ENCODE assay signal across 13 cellular contexts in genomic region chr9:14156046-14156445, GRCh38.
DNase-seq lines count a peak whose midpoint lies in the region; ATAC-seq and TF ChIP-seq lines count a peak whose summit lies in the region.
"Had no signal": no experiment of that assay in that cellular context is flagged by ENCODE, and none has a peak within 500 bp of the region (broad histone marks: within the 10 kb centered on the region; RNA-seq: fewer than 3 reads in every experiment).

No MANE protein-coding gene starts in this region.

- H3K9me3 ChIP-seq in lower lobe of right lung: no peaks in the 10 kb centered on the region
- H3K9me3 ChIP-seq: psoas muscle, transverse colon had no signal

- H3F3A ChIP-seq in GM23338 (replicated peaks; ENCODE audit: low read depth): no peaks in the 10 kb centered on the region

- DNase-seq in lower lobe of right lung: no peak
- no peak for DNase-seq in SHP77 treated with DMSO at 0.1 percent for 48 hours (lab: John Stamatoyannopoulos, UW)
- DNase-seq in GM23338 (ENCODE audit: low spot score): no peak
- no peak for DNase-seq in activated CD4-positive, alpha-beta T cell treated with anti-CD3 and anti-CD28 coated beads, Interleukin-2, amount 10 ng/mL, durations not matched to agents 24 days and 14 days
- DNase-seq: central memory CD4-positive, alpha-beta T cell; Karpas-422; psoas muscle; transverse colon had no signal

- H3K27me3 ChIP-seq in lower lobe of right lung (ENCODE audit: low read depth) (no peaks in the 10 kb centered on the region), GM23338 (ENCODE audit: insufficient read depth) (no peaks in the 10 kb centered on the region)
- H3K27me3 ChIP-seq: transverse colon had no signal

- no peak overlapping the region for H3K4me3 ChIP-seq in lower lobe of right lung
- H3K4me3 ChIP-seq in GM23338: no peak overlapping the region
- H3K4me3 ChIP-seq: psoas muscle, transverse colon had no signal

- intact Hi-C loops in lower lobe of right lung (cut with DNase I): no loop called here
- intact Hi-C loops in activated CD4-positive, alpha-beta T cell treated with anti-CD3 and anti-CD28 coated beads, Interleukin-2, amount 10 ng/mL, durations not matched to agents 24 days and 14 days (cut with micrococcal nuclease): no loop called here

- H3K36me3 ChIP-seq in lower lobe of right lung (no peaks in the 10 kb centered on the region), GM23338 (ENCODE audit: insufficient read depth) (no peaks in the 10 kb centered on the region)
- H3K36me3 ChIP-seq: transverse colon had no signal

- no peaks in the 10 kb centered on the region for H3K27me3 Mint-ChIP-seq in GM23338 (ENCODE audit: insufficient read depth, low read depth, poor library complexity)
- peaks cover 2% of the 10 kb centered on the region for H3K27me3 Mint-ChIP-seq in activated CD4-positive, alpha-beta T cell treated with anti-CD3 and anti-CD28 coated beads, Interleukin-2, amount 10 ng/mL, durations not matched to agents 24 days and 14 days

- peak; percentile 96 for ATAC-seq in GM18499 (IDR thresholded peaks at IDR 0.05; ENCODE audit: insufficient read depth, unreplicated experiment)
- peak; percentile 94 for ATAC-seq in GM19438 (IDR thresholded peaks at IDR 0.05; ENCODE audit: low read depth, unreplicated experiment)
- ATAC-seq in HG02884 (IDR thresholded peaks at IDR 0.05; ENCODE audit: unreplicated experiment): peak; percentile 92
- ATAC-seq in HG03571 (IDR thresholded peaks at IDR 0.05; ENCODE audit: unreplicated experiment): peak; percentile 80
- no peak for ATAC-seq in lower lobe of right lung
- ATAC-seq in GM23338: no peak
- ATAC-seq: psoas muscle had no signal

- no peak overlapping the region for H3K27ac ChIP-seq in lower lobe of right lung
- no peak overlapping the region for H3K27ac ChIP-seq in GM23338 (ENCODE audit: low read depth)
- H3K27ac ChIP-seq: C4-2B, psoas muscle, transverse colon had no signal

- H3K79me2 ChIP-seq in GM23338 (replicated peaks; ENCODE audit: insufficient read depth): no peaks in the 10 kb centered on the region

- no peaks in the 10 kb centered on the region for H3K36me3 Mint-ChIP-seq in GM23338 (ENCODE audit: low read depth)
- no peaks in the 10 kb centered on the region for H3K36me3 Mint-ChIP-seq in activated CD4-positive, alpha-beta T cell treated with anti-CD3 and anti-CD28 coated beads, Interleukin-2, amount 10 ng/mL, durations not matched to agents 24 days and 14 days (ENCODE audit: low read depth)

- TF ChIP-seq CTCF in lower lobe of right lung (IDR thresholded peaks at IDR 0.05) (no peak), GM23338 (conservative IDR thresholded peaks at IDR 0.05; ENCODE audit: low read depth in 2 of 2) (no peak)

- H3K4me1 ChIP-seq in lower lobe of right lung (peaks cover 16% of the 10 kb centered on the region), GM23338 (ENCODE audit: insufficient read depth) (no peaks in the 10 kb centered on the region)

- H3K4me2 ChIP-seq in GM23338: no peak overlapping the region

- H3K4me1 Mint-ChIP-seq in GM23338: peaks cover 28% of the 10 kb centered on the region
- peaks cover 3% of the 10 kb centered on the region for H3K4me1 Mint-ChIP-seq in activated CD4-positive, alpha-beta T cell treated with anti-CD3 and anti-CD28 coated beads, Interleukin-2, amount 10 ng/mL, durations not matched to agents 24 days and 14 days

- no peaks in the 10 kb centered on the region for H3K9me2 ChIP-seq in GM23338 (ENCODE audit: insufficient read depth)

- no peaks in the 10 kb centered on the region for H3K9me3 Mint-ChIP-seq in GM23338
- H3K9me3 Mint-ChIP-seq in activated CD4-positive, alpha-beta T cell treated with anti-CD3 and anti-CD28 coated beads, Interleukin-2, amount 10 ng/mL, durations not matched to agents 24 days and 14 days: no peaks in the 10 kb centered on the region

- H4K20me1 ChIP-seq in GM23338 (replicated peaks; ENCODE audit: insufficient read depth): no peaks in the 10 kb centered on the region

- H2AFZ ChIP-seq in GM23338: no peak overlapping the region

- H3K4me3 Mint-ChIP-seq in GM23338: no peak overlapping the region
- H3K4me3 Mint-ChIP-seq in activated CD4-positive, alpha-beta T cell treated with anti-CD3 and anti-CD28 coated beads, Interleukin-2, amount 10 ng/mL, durations not matched to agents 24 days and 14 days: no peak overlapping the region

- no peak overlapping the region for H3K27ac Mint-ChIP-seq in GM23338
- H3K27ac Mint-ChIP-seq in activated CD4-positive, alpha-beta T cell treated with anti-CD3 and anti-CD28 coated beads, Interleukin-2, amount 10 ng/mL, durations not matched to agents 24 days and 14 days: no peak overlapping the region

TF ChIP-seq in GM23338, 12 proteins besides CTCF, POLR2A, EP300 and RAD21 (continues in another document):
- TF ChIP-seq CREB1 (CRISPR knock-in tag; IDR thresholded peaks at IDR 0.05; ENCODE audit: low read depth) (no peak), EZH2phosphoT487 (IDR thresholded peaks at IDR 0.05; ENCODE audit: unreplicated experiment) (no peak), POLR2AphosphoS5 (IDR thresholded peaks at IDR 0.05; ENCODE audit: low read depth) (no peak), ZNF462 (CRISPR knock-in tag; IDR thresholded peaks at IDR 0.05) (no peak), ETS1 (IDR thresholded peaks at IDR 0.05) (no peak)

Comparison
In these comparisons a context has a peak if more than half of its experiments do, and no peak if none do; other contexts are left out.
1. ATAC-seq: peak in GM18499 (single experiment), GM19438 (single experiment), HG02884 (single experiment) and HG03571 (single experiment); none in lower lobe of right lung (0 of 2) and GM23338 (single experiment).